Comparison of ENCODE assay signal across 16 cellular contexts in genomic region chr5:67297376-67297775, GRCh38.
"Had no signal": no experiment of that assay in that cellular context is flagged by ENCODE, and none has a peak within 500 bp of the region (broad histone marks: within the 10 kb centered on the region; RNA-seq: fewer than 3 reads in every experiment).

No MANE protein-coding gene starts in this region.

- H3K27me3 ChIP-seq: colonic mucosa, gastrocnemius medialis, sigmoid colon, transverse colon had no signal

- ATAC-seq: gastrocnemius medialis; psoas muscle; stimulated activated naive B cell treated with anti-CD40 and anti-IgM and Interleukin-4, amounts not matched to agents 10 μg/mL and 1 μg/mL and 100 μg/mL, for 72 hours had no signal

- H3K36me3 ChIP-seq: colonic mucosa, gastrocnemius medialis, left ventricle myocardium inferior, sigmoid colon, transverse colon had no signal

- DNase-seq: activated CD4-positive, alpha-beta T cell treated with anti-CD3 and anti-CD28 coated beads, Interleukin-2, amount 50 U/mL, for 1 hour; activated CD4-positive, CD25-positive, alpha-beta regulatory T cell; activated naive CD4-positive, alpha-beta T cell treated with anti-CD3 and anti-CD28 coated beads, Interleukin-2, amount 10 ng/mL, durations not matched to agents 7 days and 5 days; activated T-cell treated with anti-CD3 and anti-CD28 coated beads for 4 hours; caudate nucleus; colonic mucosa; effector CD8-positive, alpha-beta T cell; gastrocnemius medialis; kidney; left ventricle myocardium inferior; nephron progenitor cell; psoas muscle; sigmoid colon; stimulated activated CD4-positive, alpha-beta T cell treated with anti-CD3 and anti-CD28 coated beads, Interleukin-2, amount 100 ng/mL, for 24 hours; stimulated activated naive B cell treated with anti-CD40 and anti-IgM and Interleukin-4, amounts not matched to agents 10 μg/mL and 1 μg/mL and 100 μg/mL, for 72 hours; transverse colon had no signal

- H3K4me3 ChIP-seq: colonic mucosa, gastrocnemius medialis, left ventricle myocardium inferior, psoas muscle, sigmoid colon, transverse colon had no signal

- FAIRE-seq: kidney had no signal

- H3K27ac ChIP-seq: colonic mucosa, gastrocnemius medialis, left ventricle myocardium inferior, psoas muscle, sigmoid colon, transverse colon had no signal
